8 cellular contexts compared by ENCODE assay signal in genomic region chr17:57114085-57114673, GRCh38. TPM values are rescaled to one million over a fixed set of nuclear protein-coding genes. Genes with fewer than 3 reads are reported as not detected.
DNase-seq lines count a peak whose midpoint lies in the region; ATAC-seq and TF ChIP-seq lines count a peak whose summit lies in the region.

No MANE protein-coding gene starts in this region.

- H3K36me3 ChIP-seq in colonic mucosa = peaks cover 30% of the 10 kb centered on the region

- H3K4me3 Mint-ChIP-seq in stimulated activated naive B cell treated with anti-CD40 and anti-IgM and Interleukin-4, amounts not matched to agents 10 μg/mL and 1 μg/mL and 100 μg/mL, for 72 hours = no peak overlapping the region

- no peaks in the 10 kb centered on the region for H3K9me3 ChIP-seq in colonic mucosa

- H3K4me1 ChIP-seq in colonic mucosa = peaks cover 3% of the 10 kb centered on the region

- intact Hi-C loops in colonic mucosa (cut with DNase I) = loop anchor here (10.0 kb wide), 1 partner anchor 99 kb away; no protein-coding TSS in a partner anchor

- H3K4me3 ChIP-seq in colonic mucosa = no peak overlapping the region

- no peaks in the 10 kb centered on the region for H3K27me3 Mint-ChIP-seq in stimulated activated naive B cell treated with anti-CD40 and anti-IgM and Interleukin-4, amounts not matched to agents 10 μg/mL and 1 μg/mL and 100 μg/mL, for 72 hours

- no peaks in the 10 kb centered on the region for H3K9me3 Mint-ChIP-seq in stimulated activated naive B cell treated with anti-CD40 and anti-IgM and Interleukin-4, amounts not matched to agents 10 μg/mL and 1 μg/mL and 100 μg/mL, for 72 hours

- TF ChIP-seq CTCF in colonic mucosa (IDR thresholded peaks at IDR 0.05) = peak; percentile 91

- H3K27me3 ChIP-seq in colonic mucosa = no peaks in the 10 kb centered on the region

- peak; percentile 11 for DNase-seq in DMS114 treated with DMSO at 0.1 percent for 48 hours (lab: John Stamatoyannopoulos, UW; ENCODE audit: unreplicated experiment)
- peak; percentile 4 for DNase-seq in HS-5 (ENCODE audit: low read depth)
- peak; percentile 47 to 59 for DNase-seq in activated CD4-positive, alpha-beta T cell treated with anti-CD3 and anti-CD28 coated beads for 24 hours (ENCODE audit: low read depth in 2 of 2)
- DNase-seq in colonic mucosa = peak; percentile 66
- peak; percentile 42 for DNase-seq in myocyte (ENCODE audit: low read depth)
- peak; percentile 34 for DNase-seq in stimulated activated naive B cell treated with anti-CD40 and anti-IgM and Interleukin-4, amounts not matched to agents 10 μg/mL and 1 μg/mL and 100 μg/mL, for 72 hours
- DNase-seq in kidney glomerular epithelial cell (lab: John Stamatoyannopoulos, UW) = no peak

- no peak overlapping the region for H3K27ac ChIP-seq in colonic mucosa

- no peak overlapping the region for H3K9ac ChIP-seq in colonic mucosa (ENCODE audit: low read depth in 2 of 2, low read length in 2 of 2)

- ATAC-seq in stimulated activated naive B cell treated with anti-CD40 and anti-IgM and Interleukin-4, amounts not matched to agents 10 μg/mL and 1 μg/mL and 100 μg/mL, for 72 hours (replicated peaks) = peak; percentile 72 to 75
- ATAC-seq in HG03045 (IDR thresholded peaks at IDR 0.05; ENCODE audit: unreplicated experiment) = no peak

- no peak overlapping the region for H3K27ac Mint-ChIP-seq in stimulated activated naive B cell treated with anti-CD40 and anti-IgM and Interleukin-4, amounts not matched to agents 10 μg/mL and 1 μg/mL and 100 μg/mL, for 72 hours

- peaks cover 6 to 8% of the 10 kb centered on the region in 2 donors for H3K4me1 Mint-ChIP-seq in stimulated activated naive B cell treated with anti-CD40 and anti-IgM and Interleukin-4, amounts not matched to agents 10 μg/mL and 1 μg/mL and 100 μg/mL, for 72 hours

- H3K36me3 Mint-ChIP-seq in stimulated activated naive B cell treated with anti-CD40 and anti-IgM and Interleukin-4, amounts not matched to agents 10 μg/mL and 1 μg/mL and 100 μg/mL, for 72 hours = peaks cover 48 to 61% of the 10 kb centered on the region in 2 donors

RNA-seq across cellular contexts. Expression of gene AKAP1, which starts 29.1 kb away (rescaled TPM):
- total RNA-seq in colonic mucosa = 100 to 1,000 TPM; 128 to 139 TPM
- total RNA-seq in myocyte = 47.4 and 49.2 TPM in 2 replicates
- polyA plus RNA-seq in myocyte (2012) = 24.1 TPM
